ENCODE assay signal across 19 cellular contexts in genomic region chr2:471560-471959, GRCh38.
DNase-seq lines count a peak whose midpoint lies in the region; TF ChIP-seq lines count a peak whose summit lies in the region.
"Had no signal": no experiment of that assay in that cellular context is flagged by ENCODE, and none has a peak within 500 bp of the region (broad histone marks: within the 10 kb centered on the region; RNA-seq: fewer than 3 reads in every experiment).

No MANE protein-coding gene starts in this region.

- DNase-seq in HT1080 (ENCODE audit: low read depth), result peak; percentile 14
- peak; percentile 37 to 54 for DNase-seq in SJCRH30
- DNase-seq in ecto neural progenitor cell (ENCODE audit: low spot score), result peak; percentile 27
- no peak for DNase-seq in AG20443 (ENCODE audit: low spot score)
- no peak for DNase-seq in NCI-H1694 (lab: John Stamatoyannopoulos, UW)
- no peak for DNase-seq in left ventricle myocardium inferior
- DNase-seq in putamen (ENCODE audit: low spot score), result no peak
- DNase-seq: CD4-positive, alpha-beta T cell; CD8-positive, alpha-beta memory T cell; DMS 273 treated with DMSO at 0.1 percent for 48 hours; DMS79; EL; GDM1; GOT3; HFFc6 had no signal

- intact Hi-C loops in left ventricle myocardium inferior (cut with micrococcal nuclease), result no loop called here

- TF ChIP-seq CTCF in C4-2B (conservative IDR thresholded peaks at IDR 0.05) (no peak), left ventricle myocardium inferior (IDR thresholded peaks at IDR 0.05; ENCODE audit: borderline replicate concordance) (no peak)

- H3K36me3 ChIP-seq in SJCRH30 (no peaks in the 10 kb centered on the region), left ventricle myocardium inferior (no peaks in the 10 kb centered on the region)
- H3K36me3 ChIP-seq: HAP-1 had no signal

- H3K4me3 ChIP-seq in SJCRH30, result no peak overlapping the region
- H3K4me3 ChIP-seq in left ventricle myocardium inferior, result no peak overlapping the region
- H3K4me3 ChIP-seq: BLaER1, GM12878, HAP-1 had no signal

- H3K27me3 ChIP-seq in SJCRH30 (no peaks in the 10 kb centered on the region), left ventricle myocardium inferior (ENCODE audit: low read depth) (peaks cover 63% of the 10 kb centered on the region)

- H3K9me3 ChIP-seq in SJCRH30 (replicated peaks) (no peaks in the 10 kb centered on the region), left ventricle myocardium inferior (replicated peaks) (peaks cover 13% of the 10 kb centered on the region)
- H3K9me3 ChIP-seq: HAP-1 had no signal

- no peaks in the 10 kb centered on the region for H3K4me1 ChIP-seq in SJCRH30
- peaks cover 5% of the 10 kb centered on the region for H3K4me1 ChIP-seq in left ventricle myocardium inferior
- H3K4me1 ChIP-seq: HAP-1 had no signal

- peak overlapping the region; percentile 61; the same call in 1 of the 2 replicates for H3K27ac ChIP-seq in C4-2B
- H3K27ac ChIP-seq in SJCRH30, result no peak overlapping the region
- no peak overlapping the region for H3K27ac ChIP-seq in left ventricle myocardium inferior (replicated peaks)
- H3K27ac ChIP-seq: BLaER1 had no signal

Comparison
In these comparisons a context has a peak if more than half of its experiments do, and no peak if none do; other contexts are left out.
1. DNase-seq: peak in HT1080 (single experiment), SJCRH30 (2 of 2) and ecto neural progenitor cell (single experiment); none in AG20443 (single experiment), NCI-H1694 (single experiment), left ventricle myocardium inferior (single experiment) and putamen (single experiment).